21 cellular contexts compared by ENCODE assay signal in genomic region chr3:74001481-74001880, GRCh38.
DNase-seq lines count a peak whose midpoint lies in the region; ATAC-seq, FAIRE-seq and TF ChIP-seq lines count a peak whose summit lies in the region.
"Had no signal": no experiment of that assay in that cellular context is flagged by ENCODE, and none has a peak within 500 bp of the region (broad histone marks: within the 10 kb centered on the region; RNA-seq: fewer than 3 reads in every experiment).

No MANE protein-coding gene starts in this region.

- H2AFZ ChIP-seq in GM23248, result no peak overlapping the region

- H4K20me1 ChIP-seq in GM23248 (ENCODE audit: insufficient read depth), result no peaks in the 10 kb centered on the region

- no peak overlapping the region for H3K27ac ChIP-seq in GM23248
- H3K27ac ChIP-seq in psoas muscle, result no peak overlapping the region

- no peaks in the 10 kb centered on the region for H3K79me2 ChIP-seq in GM23248 (ENCODE audit: insufficient read depth)

- no peaks in the 10 kb centered on the region for H3K9me3 Mint-ChIP-seq in nephron
- H3K9me3 Mint-ChIP-seq: H9 had no signal

- 24% methylated on average over 3 of the region's 3 CpGs for WGBS in GM23248 (ENCODE audit: low coverage in 1 of 2, low lambda C conversion rate in 2 of 2, missing lambda C conversion rate in 2 of 2), 2 experiments
- 72 to 80% (median 76%) methylated on average over 3 of the region's 3 CpGs for WGBS in psoas muscle, 3 donors

- H3K4me1 Mint-ChIP-seq in nephron, result peaks cover 18% of the 10 kb centered on the region
- H3K4me1 Mint-ChIP-seq: CD4-positive, CD25-positive, alpha-beta regulatory T cell; CD8-positive, alpha-beta memory T cell; H9 had no signal

- no peaks in the 10 kb centered on the region for H3K27me3 ChIP-seq in GM23248 (replicated peaks; ENCODE audit: insufficient read depth)
- H3K27me3 ChIP-seq in psoas muscle (ENCODE audit: insufficient read depth in 3 of 3, low read length in 2 of 3), result no peaks in the 10 kb centered on the region
- H3K27me3 ChIP-seq: BE2C had no signal

- DNase-seq in GM23248 (peak; percentile 11), fibroblast of peridontal ligament (ENCODE audit: extremely low read depth) (peak; percentile 65), NCI-H510A treated with DMSO at 0.1 percent for 48 hours (lab: John Stamatoyannopoulos, UW) (no peak), psoas muscle (no peak), OCI-M2 (lab: John Stamatoyannopoulos, UW; ENCODE audit: unreplicated experiment) (no peak), superior temporal gyrus (ENCODE audit: extremely low spot score) (no peak)
- DNase-seq: 8988T; BE2C; C1 segment of cervical spinal cord; CD4-positive, CD25-positive, alpha-beta regulatory T cell; CD8-positive, alpha-beta memory T cell; COR-L47; H9 had no signal

- peak; percentile 97 for FAIRE-seq in endometrium (lab: Jason Lieb, UNC)
- FAIRE-seq: G401.6, GM12892, GM18507, H1, HepG2 had no signal

- H3K27me3 Mint-ChIP-seq in nephron (ENCODE audit: low read depth), result peaks cover 5% of the 10 kb centered on the region
- H3K27me3 Mint-ChIP-seq: CD4-positive, CD25-positive, alpha-beta regulatory T cell; CD8-positive, alpha-beta memory T cell; IgD-negative memory B cell had no signal

- H3K4me3 ChIP-seq in GM23248, result no peak overlapping the region
- no peak overlapping the region for H3K4me3 ChIP-seq in psoas muscle

- intact Hi-C loops in psoas muscle (cut with DNase I), result no loop called here

- no peaks in the 10 kb centered on the region for H3F3A ChIP-seq in GM23248 (ENCODE audit: insufficient read depth)

- H3K9me3 ChIP-seq in GM23248 (ENCODE audit: low read depth) (no peaks in the 10 kb centered on the region), psoas muscle (no peaks in the 10 kb centered on the region)
- H3K9me3 ChIP-seq: BE2C had no signal

- no peak overlapping the region for H3K4me2 ChIP-seq in GM23248 (ENCODE audit: unreplicated experiment)

- H3K9ac ChIP-seq in GM23248, result no peak overlapping the region

- H3K36me3 Mint-ChIP-seq in nephron (ENCODE audit: low read depth), result no peaks in the 10 kb centered on the region
- H3K36me3 Mint-ChIP-seq: CD4-positive, CD25-positive, alpha-beta regulatory T cell; CD8-positive, alpha-beta memory T cell; IgD-negative memory B cell had no signal

- H3K36me3 ChIP-seq in GM23248 (ENCODE audit: low read depth) (no peaks in the 10 kb centered on the region), psoas muscle (ENCODE audit: insufficient read depth in 1 of 2, low read depth in 1 of 2) (no peaks in the 10 kb centered on the region)
- H3K36me3 ChIP-seq: BE2C had no signal

- H3K4me3 Mint-ChIP-seq in nephron, result no peak overlapping the region
- H3K4me3 Mint-ChIP-seq: CD4-positive, CD25-positive, alpha-beta regulatory T cell; CD8-positive, alpha-beta memory T cell; H9; IgD-negative memory B cell had no signal

- in situ Hi-C loops in GM23248 (cut with MboI), result no loop called here

- H3K4me1 ChIP-seq in GM23248 (ENCODE audit: insufficient read depth) (peaks cover 17% of the 10 kb centered on the region), psoas muscle (no peaks in the 10 kb centered on the region)
- H3K4me1 ChIP-seq: BE2C had no signal

- H3K9me2 ChIP-seq in GM23248 (ENCODE audit: insufficient read depth), result no peaks in the 10 kb centered on the region

- ATAC-seq in psoas muscle, result no peak
- ATAC-seq: HepG2 had no signal

- peak overlapping the region; percentile 62 to 89 (median 87) for H3K27ac Mint-ChIP-seq in nephron
- H3K27ac Mint-ChIP-seq: CD4-positive, CD25-positive, alpha-beta regulatory T cell; CD8-positive, alpha-beta memory T cell; H9; IgD-negative memory B cell had no signal

- TF ChIP-seq CTCF in nephron (IDR thresholded peaks at IDR 0.05; ENCODE audit: unreplicated experiment in 3 of 3) (no peak), psoas muscle (IDR thresholded peaks at IDR 0.05) (no peak)

Comparison
In these comparisons a context has a peak if more than half of its experiments do, and no peak if none do; other contexts are left out.
1. DNase-seq: peak in GM23248 (single experiment) and fibroblast of peridontal ligament (single experiment); none in NCI-H510A treated with DMSO at 0.1 percent for 48 hours (single experiment), psoas muscle (0 of 2), OCI-M2 (single experiment) and superior temporal gyrus (single experiment).